Comparison of ENCODE assay signal across 1 cellular context in the genomic region with DNA sequence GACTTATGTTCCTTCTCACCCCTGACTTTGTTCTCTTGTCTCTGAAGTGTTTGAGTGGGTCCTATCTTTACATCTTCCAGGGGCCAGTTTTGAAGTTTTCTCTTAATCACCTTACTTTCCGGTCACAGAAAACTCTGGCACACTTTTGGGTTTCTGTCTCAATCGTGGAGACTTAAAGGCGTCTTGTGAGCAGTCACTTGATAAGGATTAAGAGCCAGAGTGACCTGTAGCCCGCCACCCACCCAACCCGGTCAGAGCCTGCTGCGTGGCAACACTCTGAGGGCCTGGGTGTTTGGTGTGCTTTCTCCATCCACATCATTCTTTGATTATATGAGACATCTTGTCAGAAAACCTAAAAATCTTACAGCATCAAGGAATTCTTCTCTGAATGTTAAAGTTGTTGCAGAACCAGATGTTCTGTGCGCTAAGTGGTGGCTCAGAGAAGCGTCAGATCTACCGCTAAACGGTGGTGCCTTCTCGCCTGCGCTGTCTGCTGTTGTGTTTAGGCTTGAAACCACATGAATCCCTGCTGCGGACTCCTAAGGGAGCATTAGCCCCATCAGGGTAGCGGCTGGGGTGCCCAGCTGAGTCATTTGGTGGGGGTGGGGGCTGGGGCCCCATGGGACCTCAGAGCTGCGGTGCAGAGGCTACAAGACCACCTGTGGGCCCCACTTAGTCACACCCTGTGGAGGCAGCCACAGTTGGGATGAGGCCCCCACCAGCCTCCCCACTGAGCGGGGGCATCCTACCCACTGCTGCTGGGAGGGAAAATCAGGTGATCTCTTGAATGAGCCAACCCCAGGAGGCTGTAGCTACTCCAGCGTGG.
TF ChIP-seq lines count a peak whose summit lies in the region.

No MANE protein-coding gene starts in this region.

TF ChIP-seq in SK-N-SH treated with all-trans-retinoic acid at 6 μM for 48 hours, 23 proteins besides CTCF, POLR2A, EP300 and RAD21 (continued from another document):
- TF ChIP-seq, protein P1, sequence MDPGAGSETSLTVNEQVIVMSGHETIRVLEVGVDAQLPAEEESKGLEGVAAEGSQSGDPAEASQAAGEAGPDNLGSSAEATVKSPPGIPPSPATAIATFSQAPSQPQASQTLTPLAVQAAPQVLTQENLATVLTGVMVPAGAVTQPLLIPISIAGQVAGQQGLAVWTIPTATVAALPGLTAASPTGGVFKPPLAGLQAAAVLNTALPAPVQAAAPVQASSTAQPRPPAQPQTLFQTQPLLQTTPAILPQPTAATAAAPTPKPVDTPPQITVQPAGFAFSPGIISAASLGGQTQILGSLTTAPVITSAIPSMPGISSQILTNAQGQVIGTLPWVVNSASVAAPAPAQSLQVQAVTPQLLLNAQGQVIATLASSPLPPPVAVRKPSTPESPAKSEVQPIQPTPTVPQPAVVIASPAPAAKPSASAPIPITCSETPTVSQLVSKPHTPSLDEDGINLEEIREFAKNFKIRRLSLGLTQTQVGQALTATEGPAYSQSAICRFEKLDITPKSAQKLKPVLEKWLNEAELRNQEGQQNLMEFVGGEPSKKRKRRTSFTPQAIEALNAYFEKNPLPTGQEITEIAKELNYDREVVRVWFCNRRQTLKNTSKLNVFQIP (CRISPR knock-in tag; IDR thresholded peaks at IDR 0.05; ENCODE audit: borderline replicate concordance, low read depth): no peak
- no peak for TF ChIP-seq ZNF8 (CRISPR knock-in tag; IDR thresholded peaks at IDR 0.05)
- TF ChIP-seq, protein P2, sequence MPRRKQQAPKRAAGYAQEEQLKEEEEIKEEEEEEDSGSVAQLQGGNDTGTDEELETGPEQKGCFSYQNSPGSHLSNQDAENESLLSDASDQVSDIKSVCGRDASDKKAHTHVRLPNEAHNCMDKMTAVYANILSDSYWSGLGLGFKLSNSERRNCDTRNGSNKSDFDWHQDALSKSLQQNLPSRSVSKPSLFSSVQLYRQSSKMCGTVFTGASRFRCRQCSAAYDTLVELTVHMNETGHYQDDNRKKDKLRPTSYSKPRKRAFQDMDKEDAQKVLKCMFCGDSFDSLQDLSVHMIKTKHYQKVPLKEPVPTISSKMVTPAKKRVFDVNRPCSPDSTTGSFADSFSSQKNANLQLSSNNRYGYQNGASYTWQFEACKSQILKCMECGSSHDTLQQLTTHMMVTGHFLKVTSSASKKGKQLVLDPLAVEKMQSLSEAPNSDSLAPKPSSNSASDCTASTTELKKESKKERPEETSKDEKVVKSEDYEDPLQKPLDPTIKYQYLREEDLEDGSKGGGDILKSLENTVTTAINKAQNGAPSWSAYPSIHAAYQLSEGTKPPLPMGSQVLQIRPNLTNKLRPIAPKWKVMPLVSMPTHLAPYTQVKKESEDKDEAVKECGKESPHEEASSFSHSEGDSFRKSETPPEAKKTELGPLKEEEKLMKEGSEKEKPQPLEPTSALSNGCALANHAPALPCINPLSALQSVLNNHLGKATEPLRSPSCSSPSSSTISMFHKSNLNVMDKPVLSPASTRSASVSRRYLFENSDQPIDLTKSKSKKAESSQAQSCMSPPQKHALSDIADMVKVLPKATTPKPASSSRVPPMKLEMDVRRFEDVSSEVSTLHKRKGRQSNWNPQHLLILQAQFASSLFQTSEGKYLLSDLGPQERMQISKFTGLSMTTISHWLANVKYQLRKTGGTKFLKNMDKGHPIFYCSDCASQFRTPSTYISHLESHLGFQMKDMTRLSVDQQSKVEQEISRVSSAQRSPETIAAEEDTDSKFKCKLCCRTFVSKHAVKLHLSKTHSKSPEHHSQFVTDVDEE (CRISPR knock-in tag; IDR thresholded peaks at IDR 0.05): no peak
- no peak for TF ChIP-seq ZFP30 (CRISPR knock-in tag; IDR thresholded peaks at IDR 0.05)
- no peak for TF ChIP-seq TCF4 (CRISPR knock-in tag; IDR thresholded peaks at IDR 0.05; ENCODE audit: borderline replicate concordance)
- TF ChIP-seq TOX (CRISPR knock-in tag; IDR thresholded peaks at IDR 0.05; ENCODE audit: borderline replicate concordance): no peak
- TF ChIP-seq, protein P3, sequence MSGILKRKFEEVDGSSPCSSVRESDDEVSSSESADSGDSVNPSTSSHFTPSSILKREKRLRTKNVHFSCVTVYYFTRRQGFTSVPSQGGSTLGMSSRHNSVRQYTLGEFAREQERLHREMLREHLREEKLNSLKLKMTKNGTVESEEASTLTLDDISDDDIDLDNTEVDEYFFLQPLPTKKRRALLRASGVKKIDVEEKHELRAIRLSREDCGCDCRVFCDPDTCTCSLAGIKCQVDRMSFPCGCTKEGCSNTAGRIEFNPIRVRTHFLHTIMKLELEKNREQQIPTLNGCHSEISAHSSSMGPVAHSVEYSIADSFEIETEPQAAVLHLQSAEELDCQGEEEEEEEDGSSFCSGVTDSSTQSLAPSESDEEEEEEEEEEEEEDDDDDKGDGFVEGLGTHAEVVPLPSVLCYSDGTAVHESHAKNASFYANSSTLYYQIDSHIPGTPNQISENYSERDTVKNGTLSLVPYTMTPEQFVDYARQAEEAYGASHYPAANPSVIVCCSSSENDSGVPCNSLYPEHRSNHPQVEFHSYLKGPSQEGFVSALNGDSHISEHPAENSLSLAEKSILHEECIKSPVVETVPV (CRISPR knock-in tag; IDR thresholded peaks at IDR 0.05): no peak
- TF ChIP-seq CSDC2 (CRISPR knock-in tag; IDR thresholded peaks at IDR 0.05): no peak
